In the genomic region with DNA sequence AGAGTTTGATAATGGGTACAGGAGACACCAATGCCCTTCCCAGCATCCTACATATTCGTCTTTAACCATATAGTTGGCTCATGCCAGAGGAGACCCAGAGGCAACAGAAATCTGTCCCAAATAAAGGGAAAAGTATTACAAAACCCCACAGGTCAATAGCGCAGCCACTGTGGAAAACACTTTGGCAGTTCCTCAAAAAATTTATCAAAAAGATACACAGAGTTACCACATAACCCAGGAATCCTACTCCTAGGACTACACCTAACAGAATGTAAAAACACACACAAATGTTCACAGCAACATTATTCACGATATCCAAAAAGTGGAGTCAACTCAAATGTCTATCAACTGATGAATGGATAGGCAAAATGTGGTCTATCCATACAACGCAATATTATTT, we compare ENCODE assay signal across 11 cellular contexts.
"Had no signal": no experiment of that assay in that cellular context is flagged by ENCODE, and none has a peak within 500 bp of the region (broad histone marks: within the 10 kb centered on the region; RNA-seq: fewer than 3 reads in every experiment).

No MANE protein-coding gene starts in this region.

- H3K4me2 ChIP-seq: GM23338 had no signal

- H3K4me1 ChIP-seq: HAP-1 had no signal

- H3K9me3 ChIP-seq: HAP-1 had no signal

- H3K27ac ChIP-seq: GM23248 had no signal

- FAIRE-seq: H1, H54 had no signal

- H3K4me3 ChIP-seq: GM23248, GM23338, HAP-1 had no signal

- ATAC-seq: GM23338, HCT116 had no signal

- H3K36me3 ChIP-seq: HAP-1 had no signal

- DNase-seq: GM23248, GOT3, H7, H9, HCEC 1CT, HFFc6 had no signal

- H2AFZ ChIP-seq: GM23248, GM23338 had no signal

- H3K9ac ChIP-seq: GM23248 had no signal
